In the genomic region with DNA sequence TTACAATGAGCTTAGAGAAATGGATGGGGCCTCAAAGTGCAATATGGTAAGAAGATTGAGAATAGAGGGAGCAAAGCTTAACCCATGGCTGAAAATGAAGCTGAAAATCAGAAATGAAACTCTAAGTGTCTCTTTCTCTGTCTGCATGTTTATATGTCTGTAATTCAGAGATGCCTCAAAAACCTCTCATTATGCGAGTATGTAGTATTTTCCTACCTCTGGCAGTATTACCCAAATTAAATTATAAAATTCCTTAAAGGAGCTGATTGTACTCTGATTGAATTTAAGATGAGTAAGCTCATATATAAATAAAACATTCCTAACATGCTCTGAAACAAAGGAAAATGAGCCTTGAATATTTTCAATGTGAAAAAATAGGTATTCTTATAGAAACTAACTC, we compare ENCODE assay signal across 27 cellular contexts. TPM values are rescaled to one million over a fixed set of nuclear protein-coding genes. Genes with fewer than 3 reads are reported as not detected.
DNase-seq lines count a peak whose midpoint lies in the region; ATAC-seq, FAIRE-seq and TF ChIP-seq lines count a peak whose summit lies in the region.
"Had no signal": no experiment of that assay in that cellular context is flagged by ENCODE, and none has a peak within 500 bp of the region (broad histone marks: within the 10 kb centered on the region; RNA-seq: fewer than 3 reads in every experiment).

No MANE protein-coding gene starts in this region.

- peak overlapping the region; percentile 5 for H3K4me2 ChIP-seq in astrocyte (ENCODE audit: low read length)
- no peak overlapping the region for H3K4me2 ChIP-seq in neural progenitor cell

- intact Hi-C loops in mucosa of descending colon (cut with DNase I, micrococcal nuclease): no loop called here

- H3K4me1 ChIP-seq in astrocyte (ENCODE audit: insufficient read depth, low read length) (peaks cover 10% of the 10 kb centered on the region), neural progenitor cell (no peaks in the 10 kb centered on the region), mucosa of descending colon (ENCODE audit: low read depth) (no peaks in the 10 kb centered on the region)
- H3K4me1 ChIP-seq: HAP-1 had no signal

- TF ChIP-seq CTCF in astrocyte (IDR thresholded peaks at IDR 0.05; ENCODE audit: insufficient read depth, low read depth, low read length): no peak
- TF ChIP-seq CTCF in neural progenitor cell (IDR thresholded peaks at IDR 0.05): no peak
- no peak for TF ChIP-seq CTCF in mucosa of descending colon (IDR thresholded peaks at IDR 0.05)

- no peak for ATAC-seq in activated CD8-positive, alpha-beta memory T cell treated with anti-CD3 and anti-CD28 coated beads, Interleukin-2, amount 10 ng/mL, durations not matched to agents 7 days and 5 days
- no peak for ATAC-seq in mucosa of descending colon
- ATAC-seq: PC-3, T-cell had no signal

- H3K27me3 ChIP-seq in astrocyte (ENCODE audit: insufficient read depth, low read length): no peaks in the 10 kb centered on the region
- H3K27me3 ChIP-seq in neural progenitor cell: no peaks in the 10 kb centered on the region
- H3K27me3 ChIP-seq: MG63 had no signal

- H3K4me3 ChIP-seq in astrocyte (ENCODE audit: insufficient read depth, low read depth, low read length) (no peak overlapping the region), neural progenitor cell (no peak overlapping the region), mucosa of descending colon (no peak overlapping the region)
- H3K4me3 ChIP-seq: HAP-1, MG63, SK-N-MC had no signal

- H3F3A ChIP-seq in neural progenitor cell (ENCODE audit: low read depth): no peaks in the 10 kb centered on the region

- H3K4me3 Mint-ChIP-seq in astrocyte (ENCODE audit: unreplicated experiment) (no peak overlapping the region), neural progenitor cell (no peak overlapping the region)
- no peak overlapping the region for H3K4me3 Mint-ChIP-seq in activated CD8-positive, alpha-beta memory T cell treated with anti-CD3 and anti-CD28 coated beads, Interleukin-2, amount 10 ng/mL, durations not matched to agents 7 days and 5 days
- H3K4me3 Mint-ChIP-seq: CD8-positive, alpha-beta memory T cell; T-cell had no signal

- H4K20me1 ChIP-seq in astrocyte (ENCODE audit: insufficient read depth, low read length) (no peaks in the 10 kb centered on the region), neural progenitor cell (ENCODE audit: low read depth) (no peaks in the 10 kb centered on the region)

- H3K36me3 Mint-ChIP-seq in astrocyte (ENCODE audit: low read depth, unreplicated experiment) (no peaks in the 10 kb centered on the region), neural progenitor cell (no peaks in the 10 kb centered on the region)
- no peaks in the 10 kb centered on the region for H3K36me3 Mint-ChIP-seq in activated CD8-positive, alpha-beta memory T cell treated with anti-CD3 and anti-CD28 coated beads, Interleukin-2, amount 10 ng/mL, durations not matched to agents 7 days and 5 days
- H3K36me3 Mint-ChIP-seq: T-cell had no signal

- H3K9ac ChIP-seq in astrocyte (ENCODE audit: low read length) (no peak overlapping the region), neural progenitor cell (no peak overlapping the region)

- H2AFZ ChIP-seq in astrocyte (ENCODE audit: low read depth, low read length): no peak overlapping the region
- H2AFZ ChIP-seq in neural progenitor cell (replicated peaks): no peak overlapping the region

- H3K9me3 Mint-ChIP-seq in astrocyte (ENCODE audit: unreplicated experiment) (no peaks in the 10 kb centered on the region), neural progenitor cell (peaks cover 4% of the 10 kb centered on the region)
- H3K9me3 Mint-ChIP-seq in activated CD8-positive, alpha-beta memory T cell treated with anti-CD3 and anti-CD28 coated beads, Interleukin-2, amount 10 ng/mL, durations not matched to agents 7 days and 5 days (ENCODE audit: low read depth): no peaks in the 10 kb centered on the region
- H3K9me3 Mint-ChIP-seq: T-cell had no signal

- CTCF ChIA-PET in activated CD8-positive, alpha-beta memory T cell treated with anti-CD3 and anti-CD28 coated beads, Interleukin-2, amount 10 ng/mL, durations not matched to agents 7 days and 5 days (lab: Charles Lee): interaction anchor here (0.9 kb wide), 1 partner anchor 152 kb away, joined by 4 read pairs; no protein-coding TSS in a partner anchor

- H3K36me3 ChIP-seq in astrocyte (ENCODE audit: insufficient read depth, low read length): no peaks in the 10 kb centered on the region
- no peaks in the 10 kb centered on the region for H3K36me3 ChIP-seq in neural progenitor cell
- no peaks in the 10 kb centered on the region for H3K36me3 ChIP-seq in mucosa of descending colon (ENCODE audit: low read depth)
- H3K36me3 ChIP-seq: HAP-1, MG63 had no signal

- no peaks in the 10 kb centered on the region for H3K79me2 ChIP-seq in astrocyte (ENCODE audit: insufficient read depth, low read length)
- no peaks in the 10 kb centered on the region for H3K79me2 ChIP-seq in neural progenitor cell (ENCODE audit: low read depth)

- H3K27ac Mint-ChIP-seq in astrocyte (ENCODE audit: unreplicated experiment) (no peak overlapping the region), neural progenitor cell (peak overlapping the region; percentile 24)
- H3K27ac Mint-ChIP-seq in activated CD8-positive, alpha-beta memory T cell treated with anti-CD3 and anti-CD28 coated beads, Interleukin-2, amount 10 ng/mL, durations not matched to agents 7 days and 5 days: no peak overlapping the region
- H3K27ac Mint-ChIP-seq: CD8-positive, alpha-beta memory T cell; T-cell had no signal

- DNase-seq in EH (ENCODE audit: low read depth): peak; percentile 70
- DNase-seq in M059J (ENCODE audit: low read depth): peak; percentile 47
- peak; percentile 45 for DNase-seq in astrocyte (ENCODE audit: low read depth)
- DNase-seq in neural progenitor cell (ENCODE audit: low spot score): no peak
- no peak for DNase-seq in NCI-H510A treated with DMSO at 0.1 percent for 48 hours (lab: John Stamatoyannopoulos, UW)
- no peak for DNase-seq in activated CD8-positive, alpha-beta memory T cell treated with anti-CD3 and anti-CD28 coated beads, Interleukin-2, amount 10 ng/mL, durations not matched to agents 7 days and 5 days
- DNase-seq in mucosa of descending colon: no peak
- no peak for DNase-seq in activated CD8-positive, alpha-beta memory T cell treated with anti-CD3 and anti-CD28 coated beads for 24 hours
- DNase-seq: 8988T; CD8-positive, alpha-beta memory T cell; DMS53; EL; GF-D8; Kasumi-1; MG63; NCI-H1048; NCI-H1417 treated with DMSO at 0.1 percent for 48 hours; NCI-H187; NCI-H446; NCI-H526 treated with DMSO at 0.1 percent for 48 hours; PC-3; RPMI8226; SHP77; T-cell had no signal

- peaks cover 2% of the 10 kb centered on the region for H3K27me3 Mint-ChIP-seq in astrocyte (ENCODE audit: low read depth, unreplicated experiment)
- H3K27me3 Mint-ChIP-seq in neural progenitor cell (ENCODE audit: insufficient read depth, low read depth): peaks cover 2% of the 10 kb centered on the region
- peaks cover 21% of the 10 kb centered on the region for H3K27me3 Mint-ChIP-seq in activated CD8-positive, alpha-beta memory T cell treated with anti-CD3 and anti-CD28 coated beads, Interleukin-2, amount 10 ng/mL, durations not matched to agents 7 days and 5 days

- no peak overlapping the region for H3K27ac ChIP-seq in astrocyte (ENCODE audit: low read depth, low read length)
- H3K27ac ChIP-seq in neural progenitor cell: no peak overlapping the region
- H3K27ac ChIP-seq: C4-2B, SK-N-MC had no signal

- no peak for FAIRE-seq in astrocyte (lab: Jason Lieb, UNC)

- H3K9me3 ChIP-seq in astrocyte (ENCODE audit: insufficient read depth, low read depth, low read length) (no peaks in the 10 kb centered on the region), neural progenitor cell (ENCODE audit: low read depth) (no peaks in the 10 kb centered on the region), mucosa of descending colon (no peaks in the 10 kb centered on the region)
- H3K9me3 ChIP-seq: HAP-1 had no signal

- peaks cover 23% of the 10 kb centered on the region for H3K4me1 Mint-ChIP-seq in astrocyte (ENCODE audit: low read depth, unreplicated experiment)
- H3K4me1 Mint-ChIP-seq in neural progenitor cell: no peaks in the 10 kb centered on the region
- H3K4me1 Mint-ChIP-seq in activated CD8-positive, alpha-beta memory T cell treated with anti-CD3 and anti-CD28 coated beads, Interleukin-2, amount 10 ng/mL, durations not matched to agents 7 days and 5 days: no peaks in the 10 kb centered on the region
- H3K4me1 Mint-ChIP-seq: CD8-positive, alpha-beta memory T cell; T-cell had no signal

RNA-seq across cellular contexts. Expression of a gene that starts 39.8 kb away (rescaled TPM):
- total RNA-seq in M059J (2014; rRNA removed; shearing (Covaris generic)): 474 and 507 TPM in 2 replicates
- 680 and 717 TPM in 2 replicates for total RNA-seq in astrocyte
- total RNA-seq in neural progenitor cell (ENCODE audit: low replicate concordance): 266 and 282 TPM in 2 replicates
- 1 to 10 TPM in 1 of 2 experiments, under 1 TPM in 1; 0.85 to 4.9 TPM for total RNA-seq in activated CD8-positive, alpha-beta memory T cell treated with anti-CD3 and anti-CD28 coated beads, Interleukin-2, amount 10 ng/mL, durations not matched to agents 7 days and 5 days
- 100 to 1,000 TPM in 2 of 3 donors, 10 to 100 TPM in 1; 75.0 to 128 (median 122) TPM for total RNA-seq in mucosa of descending colon

Comparison
In these comparisons a context has a peak if more than half of its experiments do, and no peak if none do; other contexts are left out.
1. DNase-seq: peak in EH (single experiment), M059J (single experiment) and astrocyte (single experiment); none in neural progenitor cell (single experiment), NCI-H510A treated with DMSO at 0.1 percent for 48 hours (single experiment), activated CD8-positive, alpha-beta memory T cell treated with anti-CD3 and anti-CD28 coated beads, Interleukin-2, amount 10 ng/mL, durations not matched to agents 7 days and 5 days (single experiment), mucosa of descending colon (0 of 3) and activated CD8-positive, alpha-beta memory T cell treated with anti-CD3 and anti-CD28 coated beads for 24 hours (single experiment).
2. RNA of a gene that starts 39.8 kb away (total RNA-seq): 680 to 717 TPM in astrocyte, 474 to 507 TPM in M059J, 266 to 282 TPM in neural progenitor cell and 75.0 to 128 TPM in mucosa of descending colon; 0.85 to 4.9 TPM in activated CD8-positive, alpha-beta memory T cell treated with anti-CD3 and anti-CD28 coated beads, Interleukin-2, amount 10 ng/mL, durations not matched to agents 7 days and 5 days; every median in the first group is over 10 times any median in the second.